Comparison of ENCODE assay signal across 9 cellular contexts in the genomic region with DNA sequence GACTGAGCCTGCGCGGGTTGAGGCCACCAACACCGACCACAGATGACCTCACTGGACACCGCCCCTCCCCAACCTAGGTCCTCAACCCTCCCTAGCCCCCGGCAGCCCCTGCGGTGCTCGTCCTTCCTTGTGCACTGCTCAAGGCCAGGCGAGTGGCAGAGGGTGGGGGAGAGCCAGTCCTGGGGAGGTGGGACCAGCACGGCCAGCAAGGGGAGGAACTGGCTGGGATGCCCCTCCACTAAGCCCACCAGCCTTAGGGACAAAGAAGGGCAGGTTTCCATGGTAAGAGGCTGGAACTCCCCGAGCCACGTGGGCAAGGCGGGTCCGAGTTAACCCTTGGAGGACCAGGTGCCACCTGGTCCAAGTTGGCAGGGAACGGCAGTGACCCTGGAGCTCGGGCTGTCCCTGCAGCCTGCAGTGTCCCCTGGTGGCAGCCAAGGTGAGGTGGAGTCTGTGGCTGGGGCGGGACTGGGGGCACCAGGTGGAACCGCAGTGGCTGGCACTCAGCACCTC. TPM values are rescaled to one million over a fixed set of nuclear protein-coding genes. Genes with fewer than 3 reads are reported as not detected.
DNase-seq lines count a peak whose midpoint lies in the region; ATAC-seq and TF ChIP-seq lines count a peak whose summit lies in the region.
"Had no signal": no experiment of that assay in that cellular context is flagged by ENCODE, and none has a peak within 500 bp of the region (broad histone marks: within the 10 kb centered on the region; RNA-seq: fewer than 3 reads in every experiment).

No MANE protein-coding gene starts in this region.

- H3K27ac Mint-ChIP-seq in activated naive CD4-positive, alpha-beta T cell treated with anti-CD3 and anti-CD28 coated beads, Interleukin-2, amount 10 ng/mL, durations not matched to agents 7 days and 5 days, result no peak overlapping the region
- H3K27ac Mint-ChIP-seq: CD8-positive, alpha-beta memory T cell had no signal

- no peaks in the 10 kb centered on the region for H3K4me1 Mint-ChIP-seq in activated naive CD4-positive, alpha-beta T cell treated with anti-CD3 and anti-CD28 coated beads, Interleukin-2, amount 10 ng/mL, durations not matched to agents 7 days and 5 days

- WGBS in right cardiac atrium, result 14% methylated on average over 17 of the region's 17 CpGs
- 20 to 50% methylated on average over 10 to 16 of the region's 17 CpGs for WGBS in testis, 2 donors

- peaks cover 59% of the 10 kb centered on the region for H3K27me3 Mint-ChIP-seq in activated naive CD4-positive, alpha-beta T cell treated with anti-CD3 and anti-CD28 coated beads, Interleukin-2, amount 10 ng/mL, durations not matched to agents 7 days and 5 days

- intact Hi-C loops in right cardiac atrium (cut with DNase I), result loop anchor here in 2 of 4 donors (2.0 to 5.0 kb wide), 2 partner anchors 280 to 285 kb away; no protein-coding TSS in a partner anchor
- intact Hi-C loops in testis (cut with DNase I; ENCODE audit: low total_unique reads), result no loop called here

- TF ChIP-seq POLR2A in testis (IDR thresholded peaks at IDR 0.05), result no peak

- no peak overlapping the region for H3K27ac ChIP-seq in right cardiac atrium (ENCODE audit: low read length)
- no peak overlapping the region for H3K27ac ChIP-seq in testis

- no peaks in the 10 kb centered on the region for H3K36me3 ChIP-seq in testis (ENCODE audit: low read depth, missing control alignments)

- CTCF ChIA-PET in activated naive CD4-positive, alpha-beta T cell treated with anti-CD3 and anti-CD28 coated beads, Interleukin-2, amount 10 ng/mL, durations not matched to agents 7 days and 5 days (lab: Charles Lee), result interaction anchor here (0.7 kb wide), 1 partner anchor 425 kb away, joined by 3 read pairs; no protein-coding TSS in a partner anchor

- H3K4me3 Mint-ChIP-seq in activated naive CD4-positive, alpha-beta T cell treated with anti-CD3 and anti-CD28 coated beads, Interleukin-2, amount 10 ng/mL, durations not matched to agents 7 days and 5 days, result no peak overlapping the region

- H3K27me3 ChIP-seq in right cardiac atrium (ENCODE audit: control insufficient read depth, insufficient read depth), result no peaks in the 10 kb centered on the region
- no peaks in the 10 kb centered on the region for H3K27me3 ChIP-seq in testis

- TF ChIP-seq CTCF in testis (IDR thresholded peaks at IDR 0.05), result peak; percentile 50 to 53 (median 53)

- no peaks in the 10 kb centered on the region for H3K9me3 Mint-ChIP-seq in activated naive CD4-positive, alpha-beta T cell treated with anti-CD3 and anti-CD28 coated beads, Interleukin-2, amount 10 ng/mL, durations not matched to agents 7 days and 5 days
- H3K9me3 Mint-ChIP-seq: CD8-positive, alpha-beta memory T cell had no signal

- no peak overlapping the region for H3K4me3 ChIP-seq in right cardiac atrium (ENCODE audit: low read length)
- H3K4me3 ChIP-seq in testis, result no peak overlapping the region

- no peaks in the 10 kb centered on the region for H3K9me3 ChIP-seq in right cardiac atrium (ENCODE audit: control insufficient read depth, low read length)
- H3K9me3 ChIP-seq in testis, result no peaks in the 10 kb centered on the region

- ATAC-seq in right cardiac atrium (peak; percentile 37 to 60), HG03045 (IDR thresholded peaks at IDR 0.05; ENCODE audit: unreplicated experiment) (no peak)

- DNase-seq in NCI-H2081 (lab: John Stamatoyannopoulos, UW) (peak; percentile 73 to 93), NCI-H2081 treated with DMSO at 0.1 percent for 48 hours (lab: John Stamatoyannopoulos, UW) (no peak), NCI-H128 (lab: John Stamatoyannopoulos, UW; ENCODE audit: unreplicated experiment) (peak; percentile 51), right cardiac atrium (peak in 2 of 3 donors; percentile 79 to 80), testis (peak; percentile 43)
- DNase-seq in activated naive CD4-positive, alpha-beta T cell treated with anti-CD3 and anti-CD28 coated beads, Interleukin-2, amount 10 ng/mL, durations not matched to agents 7 days and 5 days, result peak; percentile 45
- no peak for DNase-seq in effector CD4-positive, alpha-beta T cell

- H3K4me1 ChIP-seq in right cardiac atrium (ENCODE audit: control insufficient read depth, insufficient read depth, low read length) (no peaks in the 10 kb centered on the region), testis (peaks cover 6% of the 10 kb centered on the region)

- H3K36me3 Mint-ChIP-seq in activated naive CD4-positive, alpha-beta T cell treated with anti-CD3 and anti-CD28 coated beads, Interleukin-2, amount 10 ng/mL, durations not matched to agents 7 days and 5 days, result no peaks in the 10 kb centered on the region

RNA-seq across cellular contexts. Expression of a gene that starts 9.2 kb away (rescaled TPM):
- total RNA-seq in right cardiac atrium (under 1 TPM; 0.45 to 0.63 (median 0.53) TPM), testis (1 to 10 TPM; 3.5 to 4.0 TPM)
- polyA plus RNA-seq in right cardiac atrium (0.48 TPM), testis (ENCODE audit: insufficient read depth, low read depth, low replicate concordance) (0.37 TPM)
- polyA plus RNA-seq: CD8-positive, alpha-beta memory T cell had no signal

RNA-seq across cellular contexts. Expression of a gene that starts 14.8 kb away (rescaled TPM):
- total RNA-seq in right cardiac atrium, result 10 to 100 TPM; 12.0 to 15.3 (median 13.5) TPM
- polyA plus RNA-seq in right cardiac atrium, result 13.0 TPM
- total RNA-seq in testis, result 10 to 100 TPM; 42.6 to 45.8 TPM
- polyA plus RNA-seq in testis (ENCODE audit: insufficient read depth, low read depth, low replicate concordance), result 17.6 TPM

RNA-seq across cellular contexts. Expression of a gene that starts 24.8 kb away (rescaled TPM):
- 100 to 1,000 TPM; 347 to 772 (median 510) TPM for total RNA-seq in right cardiac atrium
- polyA plus RNA-seq in right cardiac atrium, result 410 TPM
- 1,000 to 10,000 TPM; 1,790 to 2,057 TPM for total RNA-seq in testis
- polyA plus RNA-seq in testis (ENCODE audit: insufficient read depth, low read depth, low replicate concordance), result 1,571 TPM

Comparison
In these comparisons a context has a peak if more than half of its experiments do, and no peak if none do; other contexts are left out.
1. DNase-seq: peak in NCI-H2081 (2 of 2), NCI-H128 (single experiment), activated naive CD4-positive, alpha-beta T cell treated with anti-CD3 and anti-CD28 coated beads, Interleukin-2, amount 10 ng/mL, durations not matched to agents 7 days and 5 days (single experiment), right cardiac atrium (2 of 3) and testis (single experiment); none in NCI-H2081 treated with DMSO at 0.1 percent for 48 hours (single experiment) and effector CD4-positive, alpha-beta T cell (single experiment).